ENCODE assay signal across 9 cellular contexts in the genomic region with DNA sequence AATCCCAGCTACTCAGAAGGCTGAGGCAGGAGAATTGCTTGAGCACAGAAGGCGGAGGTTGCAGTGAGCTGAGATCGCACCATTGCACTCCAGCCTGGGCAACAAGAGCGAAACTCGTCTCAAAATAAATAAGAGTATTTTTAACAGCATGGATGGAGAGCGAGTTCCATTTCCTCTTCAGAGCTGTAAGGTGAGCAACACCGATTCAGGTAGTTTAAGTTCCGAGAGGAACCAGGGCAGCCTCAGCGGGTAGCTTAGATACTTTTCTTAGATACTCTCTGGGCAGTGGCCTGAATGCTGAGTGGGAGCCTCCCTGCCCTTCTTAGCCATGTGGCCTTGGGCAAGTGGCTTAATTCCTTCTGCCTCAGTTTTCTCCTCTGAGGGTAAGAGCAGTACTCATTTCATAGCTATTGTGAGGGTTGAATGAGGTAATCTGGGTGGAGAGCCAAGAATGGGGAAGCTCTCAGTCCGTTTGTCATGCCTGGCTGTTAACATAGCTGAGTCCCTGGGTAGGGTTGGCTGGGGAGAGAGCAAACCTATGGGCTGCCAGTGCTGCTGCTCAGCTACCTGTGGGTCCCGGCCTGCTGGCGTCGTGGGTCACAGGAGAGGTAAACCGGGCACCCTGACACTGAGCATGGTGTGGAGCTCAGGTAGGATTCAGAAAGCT. TPM values are rescaled to one million over a fixed set of nuclear protein-coding genes. Genes with fewer than 3 reads are reported as not detected.
DNase-seq lines count a peak whose midpoint lies in the region; ATAC-seq and TF ChIP-seq lines count a peak whose summit lies in the region.
"Had no signal": no experiment of that assay in that cellular context is flagged by ENCODE, and none has a peak within 500 bp of the region (broad histone marks: within the 10 kb centered on the region; RNA-seq: fewer than 3 reads in every experiment).

No MANE protein-coding gene starts in this region.

- intact Hi-C loops in posterior vena cava (cut with DNase I): no loop called here

- no peak for TF ChIP-seq POLR2A in GM18505 (IDR thresholded peaks at IDR 0.05; ENCODE audit: borderline replicate concordance, extremely low read depth, insufficient read depth, insufficient read length)

- ATAC-seq in GM18505 (IDR thresholded peaks at IDR 0.05; ENCODE audit: unreplicated experiment): peak; percentile 30
- ATAC-seq in esophagus mucosa: peak; percentile 73
- no peak for ATAC-seq in HG02763 (IDR thresholded peaks at IDR 0.05; ENCODE audit: unreplicated experiment)
- no peak for ATAC-seq in HG03439 (IDR thresholded peaks at IDR 0.05; ENCODE audit: unreplicated experiment)

- DNase-seq in NCI-H774 (lab: John Stamatoyannopoulos, UW) (peak; percentile 49), posterior vena cava (ENCODE audit: low spot score) (peak; percentile 68), NCI-H146 (lab: John Stamatoyannopoulos, UW) (no peak), HuH-7 (ENCODE audit: low spot score) (no peak)
- DNase-seq: SHP77 had no signal

RNA-seq across cellular contexts. Expression of gene ATP11A, which starts 4.1 kb away (rescaled TPM):
- total RNA-seq in esophagus mucosa: 16.7 TPM
- total RNA-seq in posterior vena cava: 10 to 100 TPM; 52.4 to 55.5 TPM

Comparison
In these comparisons a context has a peak if more than half of its experiments do, and no peak if none do; other contexts are left out.
1. ATAC-seq: peak in GM18505 (single experiment) and esophagus mucosa (single experiment); none in HG02763 (single experiment) and HG03439 (single experiment).
2. DNase-seq: peak in NCI-H774 (single experiment) and posterior vena cava (single experiment); none in NCI-H146 (single experiment) and HuH-7 (single experiment).